ENCODE assay signal across 20 cellular contexts in genomic region chr6:133992992-133993682, GRCh38. TPM values are rescaled to one million over a fixed set of nuclear protein-coding genes. Genes with fewer than 3 reads are reported as not detected.
A peak's percentile ranks its signal among the peaks of the same experiment; 100 is the strongest.
DNase-seq lines count a peak whose midpoint lies in the region; ATAC-seq and TF ChIP-seq lines count a peak whose summit lies in the region.
"Had no signal": no experiment of that assay in that cellular context is flagged by ENCODE, and none has a peak within 500 bp of the region (broad histone marks: within the 10 kb centered on the region; RNA-seq: fewer than 3 reads in every experiment).

No MANE protein-coding gene starts in this region.

- TF ChIP-seq CTCF in dorsolateral prefrontal cortex (IDR thresholded peaks at IDR 0.05 in 54 of 56, conservative IDR thresholded peaks at IDR 0.05 in 2 of 56; ENCODE audit: low read depth in 1 of 56, partially characterized antibody in 56 of 56), result no peak
- no peak for TF ChIP-seq CTCF in testis (IDR thresholded peaks at IDR 0.05)

- intact Hi-C loops in dorsolateral prefrontal cortex (cut with DNase I), result no loop called here
- intact Hi-C loops in left ventricle myocardium superior (cut with micrococcal nuclease), result no loop called here
- intact Hi-C loops in testis (cut with DNase I; ENCODE audit: low total_unique reads), result no loop called here

- H3K27me3 ChIP-seq in dorsolateral prefrontal cortex (no peaks in the 10 kb centered on the region), testis (no peaks in the 10 kb centered on the region)
- H3K27me3 ChIP-seq: left lung, neural progenitor cell had no signal

- ATAC-seq in left ventricle myocardium superior (peak; percentile 86), HG03439 (IDR thresholded peaks at IDR 0.05; ENCODE audit: unreplicated experiment) (no peak)
- ATAC-seq: activated T-helper 17 cell treated with anti-CD3 and anti-CD28 coated beads, Interleukin-2, amount 50 U/mL, for 72 hours; left lung had no signal

- TF ChIP-seq POLR2A in testis (IDR thresholded peaks at IDR 0.05), result no peak

- H3K27ac ChIP-seq in dorsolateral prefrontal cortex (peak overlapping the region in 30 of 59 donors; percentile 4 to 68 (median 30)), testis (peak overlapping the region in 1 of 2 donors; percentile 51)
- H3K27ac ChIP-seq: epithelial cell of prostate, left lung, neural progenitor cell had no signal

- WGBS in testis, 2 donors, result 43 to 54% methylated on average over 6 of the region's 6 CpGs

- H3K36me3 ChIP-seq in testis (ENCODE audit: low read depth, missing control alignments), result no peaks in the 10 kb centered on the region
- H3K36me3 ChIP-seq: left lung had no signal

- DNase-seq in DMS 273 (lab: John Stamatoyannopoulos, UW; ENCODE audit: unreplicated experiment), result peak; percentile 50
- no peak for DNase-seq in DMS 273 treated with DMSO at 0.1 percent for 48 hours (lab: John Stamatoyannopoulos, UW)
- DNase-seq in dorsolateral prefrontal cortex, result no peak
- DNase-seq in left ventricle myocardium superior, result no peak
- peak; percentile 54 for DNase-seq in testis
- DNase-seq in NK-92 treated with Interleukin-12 subunit alpha and Interleukin-12 subunit beta, amount 100 ng/mL, for 24 hours (lab: John Stamatoyannopoulos, UW), result no peak
- no peak for DNase-seq in amniotic stem cell (lab: John Stamatoyannopoulos, UW)
- DNase-seq: activated CD4-positive, alpha-beta T cell treated with anti-CD3 and anti-CD28 coated beads, Interleukin-2, amount 10 ng/mL, durations not matched to agents 24 days and 14 days; DND-41; Kasumi-1; left lung; NCI-H1092; NCI-H2081; NCI-H524; SHP77 treated with DMSO at 0.1 percent for 48 hours; stimulated activated CD4-positive, alpha-beta T cell treated with anti-CD3 and anti-CD28 coated beads, Interleukin-4, amount 100 ng/mL, for 1 hour had no signal

- peaks cover 8% of the 10 kb centered on the region for H3K4me1 ChIP-seq in testis
- H3K4me1 ChIP-seq: neural progenitor cell had no signal

- no peaks in the 10 kb centered on the region for H3K9me3 ChIP-seq in testis
- H3K9me3 ChIP-seq: left lung had no signal

- H3K4me3 ChIP-seq in dorsolateral prefrontal cortex (no peak overlapping the region), testis (no peak overlapping the region)
- H3K4me3 ChIP-seq: left lung, neural progenitor cell had no signal

RNA-seq across cellular contexts. Expression of gene TBPL1, which starts 40.1 kb away (rescaled TPM):
- total RNA-seq in dorsolateral prefrontal cortex (10 to 100 TPM; 23.9 to 70.4 (median 49.9) TPM), left ventricle myocardium superior (14.2 TPM), testis (10 to 100 TPM; 63.4 to 77.9 TPM)
- polyA plus RNA-seq in testis (ENCODE audit: insufficient read depth, low read depth, low replicate concordance), result 327 TPM

RNA-seq across cellular contexts. Expression of gene SLC2A12, which starts 59.3 kb away (rescaled TPM):
- total RNA-seq in dorsolateral prefrontal cortex (10 to 100 TPM in 45 of 120 experiments, 1 to 10 TPM in 75; 5.7 to 16.8 (median 9.4) TPM), left ventricle myocardium superior (21.1 TPM), testis (under 1 TPM; 0.63 to 0.74 TPM)
- 0.65 TPM for polyA plus RNA-seq in testis (ENCODE audit: insufficient read depth, low read depth, low replicate concordance)
- total RNA-seq: activated CD4-positive, alpha-beta T cell treated with anti-CD3 and anti-CD28 coated beads, Interleukin-2, amount 10 ng/mL, durations not matched to agents 24 days and 14 days had no signal

Comparison
In these comparisons a context has a peak if more than half of its experiments do, and no peak if none do; other contexts are left out.
1. DNase-seq: peak in DMS 273 (single experiment) and testis (single experiment); none in DMS 273 treated with DMSO at 0.1 percent for 48 hours (single experiment), dorsolateral prefrontal cortex (0 of 10), left ventricle myocardium superior (single experiment), NK-92 treated with Interleukin-12 subunit alpha and Interleukin-12 subunit beta, amount 100 ng/mL, for 24 hours (single experiment) and amniotic stem cell (single experiment).